ENCODE assay signal across 1 cellular context in genomic region chr12:12072064-12072760, GRCh38.
TF ChIP-seq lines count a peak whose summit lies in the region.

No MANE protein-coding gene starts in this region.

TF ChIP-seq in GM23338, 12 proteins besides CTCF, POLR2A, EP300 and RAD21 (continued from another document):
- no peak for TF ChIP-seq ZNF462 (CRISPR knock-in tag; IDR thresholded peaks at IDR 0.05)
- TF ChIP-seq ZNF331 (CRISPR knock-in tag; IDR thresholded peaks at IDR 0.05; ENCODE audit: low read depth) = no peak
- no peak for TF ChIP-seq ZNF114 (CRISPR knock-in tag; IDR thresholded peaks at IDR 0.05)
- TF ChIP-seq REST (IDR thresholded peaks at IDR 0.05; ENCODE audit: unreplicated experiment) = no peak
- no peak for TF ChIP-seq CREB1 (CRISPR knock-in tag; IDR thresholded peaks at IDR 0.05; ENCODE audit: low read depth)
- TF ChIP-seq EZH2 (IDR thresholded peaks at IDR 0.05; ENCODE audit: low read depth, unreplicated experiment) = no peak
- TF ChIP-seq POLR2AphosphoS5 (IDR thresholded peaks at IDR 0.05; ENCODE audit: low read depth) = no peak
TF ChIP-seq in GM23338: peak in this region for 0.
